Comparison of ENCODE assay signal across 11 cellular contexts in the genomic region with DNA sequence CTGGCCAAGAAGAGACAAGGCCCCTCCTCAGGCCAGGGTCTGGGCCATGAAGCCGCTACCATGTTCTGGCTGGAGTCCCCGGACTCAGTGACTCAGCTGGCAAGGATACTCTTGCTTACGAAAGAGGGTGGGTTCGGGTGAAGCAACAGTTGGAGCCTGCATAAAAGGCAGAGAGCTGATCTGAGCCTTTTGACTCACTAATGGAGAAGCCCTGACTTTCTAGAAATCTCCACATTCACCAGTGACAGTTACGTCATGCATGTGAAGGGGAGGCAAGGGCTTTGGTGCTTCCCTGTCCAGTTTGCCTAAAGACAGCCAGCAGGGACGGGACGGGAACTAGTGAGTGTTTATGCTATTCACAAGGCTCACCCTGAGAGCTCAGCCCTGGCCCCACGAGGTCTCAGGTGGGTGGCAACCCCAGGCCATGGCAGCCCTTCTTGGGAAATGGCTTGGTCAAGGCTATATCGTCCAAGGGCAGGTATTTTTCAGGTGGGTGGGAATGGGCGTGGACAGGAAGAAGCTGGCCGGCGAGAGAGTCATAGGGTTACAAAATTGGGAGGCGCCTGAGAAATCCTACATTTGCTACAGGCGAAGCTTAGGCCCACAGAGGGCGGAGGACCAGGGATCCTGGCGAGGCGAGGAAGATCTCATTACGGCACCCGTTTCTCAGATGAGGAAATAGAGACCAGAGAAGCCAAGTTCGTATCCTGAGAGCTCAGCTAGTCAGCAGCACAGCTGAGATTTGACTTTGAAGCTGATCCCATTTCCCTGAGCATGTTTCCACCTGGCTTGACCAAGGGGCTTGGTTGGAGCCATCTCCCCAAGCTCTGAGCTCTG.
A peak's percentile ranks its signal among the peaks of the same experiment; 100 is the strongest.
DNase-seq lines count a peak whose midpoint lies in the region; ATAC-seq, FAIRE-seq and TF ChIP-seq lines count a peak whose summit lies in the region.
"Had no signal": no experiment of that assay in that cellular context is flagged by ENCODE, and none has a peak within 500 bp of the region (broad histone marks: within the 10 kb centered on the region; RNA-seq: fewer than 3 reads in every experiment).

No MANE protein-coding gene starts in this region.

- intact Hi-C loops in body of pancreas (cut with DNase I), result no loop called here

- DNase-seq in HT-29 (ENCODE audit: low spot score) (peak; percentile 41), body of pancreas (peak; percentile 16 to 63 (median 31)), right atrium auricular region (ENCODE audit: low spot score) (peak; percentile 93), NCI-H187 treated with DMSO at 0.1 percent for 48 hours (lab: John Stamatoyannopoulos, UW) (no peak), frontal cortex (ENCODE audit: low spot score in 2 of 2) (no peak), NCI-H1048 (lab: John Stamatoyannopoulos, UW) (no peak), HUDEP-2 (lab: John Stamatoyannopoulos, UW; ENCODE audit: unreplicated experiment in 76 of 76) (no peak)
- DNase-seq: dorsolateral prefrontal cortex, NCI-H1417, SHP77 had no signal

- H3K9ac ChIP-seq in subcutaneous abdominal adipose tissue (ENCODE audit: low read length in 5 of 5), result peak overlapping the region in 4 of 5 donors; percentile 31 to 52 (median 36)

- H3K4me1 ChIP-seq in body of pancreas, result no peaks in the 10 kb centered on the region
- H3K4me1 ChIP-seq in right atrium auricular region, result no peaks in the 10 kb centered on the region
- peaks cover 9 to 31% (median 23%) of the 10 kb centered on the region in 5 donors for H3K4me1 ChIP-seq in subcutaneous abdominal adipose tissue (ENCODE audit: control insufficient read depth in 5 of 5, insufficient read depth in 5 of 5, low read length in 5 of 5)

- H3K27ac ChIP-seq in body of pancreas (no peak overlapping the region), right atrium auricular region (peak overlapping the region in 1 of 2 donors; percentile 53), subcutaneous abdominal adipose tissue (ENCODE audit: low read depth, low read length) (peak overlapping the region; percentile 65)
- H3K27ac ChIP-seq: dorsolateral prefrontal cortex had no signal

- H3K27me3 ChIP-seq in body of pancreas, result no peaks in the 10 kb centered on the region
- H3K27me3 ChIP-seq in right atrium auricular region, result no peaks in the 10 kb centered on the region
- H3K27me3 ChIP-seq in subcutaneous abdominal adipose tissue (ENCODE audit: control insufficient read depth in 5 of 5, insufficient read depth in 4 of 5, low read length in 5 of 5), result peaks cover 0 to 18% (median 0%) of the 10 kb centered on the region in 5 donors

- H3K4me3 ChIP-seq in body of pancreas, result no peak overlapping the region
- no peak overlapping the region for H3K4me3 ChIP-seq in right atrium auricular region
- H3K4me3 ChIP-seq in subcutaneous abdominal adipose tissue (ENCODE audit: low read depth in 1 of 5, low read length in 5 of 5), result peak overlapping the region in 1 of 5 donors; percentile 2
- H3K4me3 ChIP-seq: dorsolateral prefrontal cortex had no signal

- ATAC-seq in body of pancreas, result peak; percentile 63

- H3K36me3 ChIP-seq in body of pancreas (replicated peaks in 1 of 2; ENCODE audit: insufficient read depth in 1 of 2, low read depth in 2 of 2), result no peaks in the 10 kb centered on the region
- no peaks in the 10 kb centered on the region for H3K36me3 ChIP-seq in right atrium auricular region
- no peaks in the 10 kb centered on the region for H3K36me3 ChIP-seq in subcutaneous abdominal adipose tissue (ENCODE audit: control insufficient read depth in 5 of 5, insufficient read depth in 5 of 5, low read length in 5 of 5)

- FAIRE-seq in frontal cortex (lab: Jason Lieb, UNC), result no peak

- 63% methylated on average over 20 of the region's 20 CpGs for WGBS in body of pancreas, 2 donors

- no peak for TF ChIP-seq CTCF in body of pancreas (IDR thresholded peaks at IDR 0.05)
- no peak for TF ChIP-seq CTCF in right atrium auricular region (IDR thresholded peaks at IDR 0.05)

- no peak for TF ChIP-seq POLR2A in body of pancreas (IDR thresholded peaks at IDR 0.05)

- H3K9me3 ChIP-seq in body of pancreas (no peaks in the 10 kb centered on the region), right atrium auricular region (no peaks in the 10 kb centered on the region), subcutaneous abdominal adipose tissue (ENCODE audit: control insufficient read depth in 5 of 5, low read length in 5 of 5) (peaks cover 0 to 2% (median 0%) of the 10 kb centered on the region in 5 donors)

Comparison
In these comparisons a context has a peak if more than half of its experiments do, and no peak if none do; other contexts are left out.
1. DNase-seq: peak in HT-29 (single experiment), body of pancreas (4 of 4) and right atrium auricular region (single experiment); none in NCI-H187 treated with DMSO at 0.1 percent for 48 hours (single experiment), frontal cortex (0 of 2), NCI-H1048 (single experiment) and HUDEP-2 (0 of 76).